Comparison of ENCODE assay signal across 12 cellular contexts in genomic region chr7:106723398-106723797, GRCh38.
"Had no signal": no experiment of that assay in that cellular context is flagged by ENCODE, and none has a peak within 500 bp of the region (broad histone marks: within the 10 kb centered on the region; RNA-seq: fewer than 3 reads in every experiment).

No MANE protein-coding gene starts in this region.

- H3K27me3 ChIP-seq: adrenal gland, heart left ventricle, pancreas, thyroid gland had no signal

- H3K4me3 Mint-ChIP-seq: neural crest cell had no signal

- DNase-seq: activated naive CD4-positive, alpha-beta T cell treated with Interleukin-2 at 50 U/mL for 16 hours; adrenal gland; effector CD4-positive, alpha-beta T cell; heart left ventricle; mesenchymal stem cell; pancreas; stimulated activated CD4-positive, alpha-beta T cell treated with anti-CD3 and anti-CD28 coated beads, Interleukin-12 subunit alpha, Interleukin-12 subunit beta, amount 100 ng/mL, for 4 hours; stimulated activated CD4-positive, alpha-beta T cell treated with anti-CD3 and anti-CD28 coated beads, Interleukin-4, amount 100 ng/mL, for 1 hour; stimulated activated CD8-positive, alpha-beta memory T cell treated with anti-CD3 and anti-CD28 coated beads, Interleukin-4, amount 100 ng/mL, for 48 hours; thyroid gland had no signal

- H3K27ac ChIP-seq: adrenal gland, heart left ventricle, pancreas, thyroid gland had no signal

- H3K4me3 ChIP-seq: adrenal gland, heart left ventricle, pancreas, thyroid gland had no signal

- H3K9me3 ChIP-seq: adrenal gland, heart left ventricle, pancreas, thyroid gland had no signal

- H3K36me3 ChIP-seq: adrenal gland, heart left ventricle, pancreas, thyroid gland had no signal

- ATAC-seq: heart left ventricle, left lobe of liver, pancreas had no signal
